In the genomic region with DNA sequence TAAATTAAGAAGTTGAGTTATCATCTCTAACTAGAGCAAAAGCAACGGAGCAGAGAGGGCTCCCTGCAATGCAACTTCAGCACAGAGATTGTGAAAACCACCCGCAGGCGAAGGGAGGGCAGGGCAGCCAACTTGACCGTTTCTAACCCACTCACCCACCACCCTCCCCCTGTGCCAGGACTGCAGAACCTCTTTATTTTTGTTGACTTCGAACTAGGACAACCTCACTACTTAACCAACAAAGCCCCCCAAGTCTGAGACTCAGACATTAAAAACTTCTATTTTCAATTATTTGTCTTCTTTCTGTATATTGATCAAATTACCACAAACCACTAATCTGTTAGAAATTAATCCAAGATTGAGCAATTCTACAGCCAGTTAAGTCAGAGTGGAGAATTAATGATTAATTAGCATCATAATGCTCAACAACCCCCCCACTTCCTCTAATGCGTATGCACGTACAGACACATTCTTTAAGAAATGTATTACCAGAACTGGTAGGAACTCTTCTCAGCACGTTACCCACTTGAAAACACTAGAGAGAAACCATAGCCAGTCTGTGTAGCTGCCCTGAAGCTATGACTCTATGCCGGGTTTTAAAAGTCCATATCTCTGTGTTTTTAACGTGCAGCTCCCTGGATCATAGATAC, we compare ENCODE assay signal across 8 cellular contexts. TPM values are rescaled to one million over a fixed set of nuclear protein-coding genes. Genes with fewer than 3 reads are reported as not detected.
A peak's percentile ranks its signal among the peaks of the same experiment; 100 is the strongest.
DNase-seq lines count a peak whose midpoint lies in the region; ATAC-seq, FAIRE-seq and TF ChIP-seq lines count a peak whose summit lies in the region.

No MANE protein-coding gene starts in this region.

- ATAC-seq in HG02938 (IDR thresholded peaks at IDR 0.05; ENCODE audit: unreplicated experiment): peak; percentile 45
- ATAC-seq in GM21515 (IDR thresholded peaks at IDR 0.05; ENCODE audit: unreplicated experiment): no peak
- no peak for ATAC-seq in HG03135 (IDR thresholded peaks at IDR 0.05; ENCODE audit: unreplicated experiment)

- H3K4me3 ChIP-seq in brain microvascular endothelial cell (ENCODE audit: low read depth, low read length): peak overlapping the region; percentile 18

- H3K4me3 Mint-ChIP-seq in neural crest cell: peak overlapping the region; percentile 69

- H3K36me3 ChIP-seq in brain microvascular endothelial cell (replicated peaks): peaks cover 2% of the 10 kb centered on the region

- no peak overlapping the region for H3K27ac ChIP-seq in brain microvascular endothelial cell

- DNase-seq in EH (ENCODE audit: low read depth): peak; percentile 64
- no peak for DNase-seq in brain microvascular endothelial cell
- DNase-seq in neural crest cell (ENCODE audit: low read depth, low spot score): no peak
- no peak for DNase-seq in DMS53 treated with DMSO at 0.1 percent for 48 hours (lab: John Stamatoyannopoulos, UW; ENCODE audit: unreplicated experiment)
- DNase-seq in H54 (ENCODE audit: insufficient read length, low spot score): no peak

- TF ChIP-seq POLR2A in H54 (IDR thresholded peaks at IDR 0.05; ENCODE audit: low read depth, low read length): no peak

- H3K36me3 Mint-ChIP-seq in neural crest cell (ENCODE audit: low read depth): no peaks in the 10 kb centered on the region

- H3K27me3 Mint-ChIP-seq in neural crest cell (ENCODE audit: low read depth): peaks cover 50% of the 10 kb centered on the region

- H3K27me3 ChIP-seq in brain microvascular endothelial cell (replicated peaks): no peaks in the 10 kb centered on the region

- peak overlapping the region; percentile 53 for H3K27ac Mint-ChIP-seq in neural crest cell (ENCODE audit: unreplicated experiment)

- in situ Hi-C loops in brain microvascular endothelial cell (cut with HindIII; ENCODE audit: low pct_ligation_motif_present, low sequenced_read_pairs): no loop called here

- H3K4me1 Mint-ChIP-seq in neural crest cell: peaks cover 60% of the 10 kb centered on the region

- FAIRE-seq in H54 (lab: Jason Lieb, UNC): no peak

- peak; percentile 46 for TF ChIP-seq CTCF in brain microvascular endothelial cell (IDR thresholded peaks at IDR 0.05; ENCODE audit: low read depth, low read length, missing control alignments)
- TF ChIP-seq CTCF in neural crest cell (conservative IDR thresholded peaks at IDR 0.05): peak; percentile 29

- no peaks in the 10 kb centered on the region for H3K9me3 Mint-ChIP-seq in neural crest cell

RNA-seq across cellular contexts. Expression of gene MGLL, which starts 2.0 kb away (rescaled TPM):
- total RNA-seq in neural crest cell: 11.3 and 13.3 TPM in 2 replicates
